10 cellular contexts compared by ENCODE assay signal in the genomic region with DNA sequence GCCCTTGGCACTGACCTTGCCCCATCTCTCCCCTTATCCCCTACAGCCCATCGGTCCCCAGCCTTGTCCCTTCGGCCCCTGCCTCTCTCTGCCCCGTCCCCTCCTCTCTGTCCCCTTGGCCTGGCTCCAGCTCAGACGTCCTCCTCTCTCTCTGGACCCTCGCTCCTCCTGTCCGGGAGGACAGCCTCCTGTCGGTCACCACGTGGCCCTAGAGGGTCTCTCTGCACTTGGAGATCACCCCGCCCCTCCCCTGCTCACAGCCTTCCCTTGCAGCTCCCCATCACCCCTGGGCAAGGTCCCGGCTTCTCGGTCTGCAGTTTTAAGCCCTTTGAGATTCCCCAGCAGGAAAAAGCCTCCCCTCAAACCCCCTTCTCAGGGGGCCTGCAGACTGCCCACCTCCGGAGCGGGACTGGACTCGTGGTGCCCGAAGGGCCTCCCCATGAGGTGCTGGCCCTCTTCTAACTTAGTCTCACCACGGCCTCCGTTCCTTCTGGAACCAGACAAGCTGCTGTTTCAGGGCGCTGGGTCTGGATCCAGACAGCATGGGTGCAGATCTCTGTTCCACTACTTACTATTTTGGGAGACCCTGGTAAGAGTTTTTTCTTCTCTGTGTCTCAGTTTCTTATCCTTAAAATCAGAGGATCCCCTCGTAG. TPM values are rescaled to one million over a fixed set of nuclear protein-coding genes. Genes with fewer than 3 reads are reported as not detected.
DNase-seq lines count a peak whose midpoint lies in the region; ATAC-seq and TF ChIP-seq lines count a peak whose summit lies in the region.
"Had no signal": no experiment of that assay in that cellular context is flagged by ENCODE, and none has a peak within 500 bp of the region (broad histone marks: within the 10 kb centered on the region; RNA-seq: fewer than 3 reads in every experiment).

No MANE protein-coding gene starts in this region.

- no peak overlapping the region for H3K27ac Mint-ChIP-seq in endothelial cell (ENCODE audit: unreplicated experiment)

- H3K4me3 ChIP-seq in PC-3 (ENCODE audit: low read length) (peak overlapping the region; percentile 56; the same call in 1 of the 2 replicates), parathyroid adenoma (ENCODE audit: low read depth, low read length) (peak overlapping the region; percentile 61)
- H3K4me3 ChIP-seq in effector memory CD4-positive, alpha-beta T cell (ENCODE audit: insufficient read depth, low read depth, low read length, poor library complexity, severe bottlenecking): no peak overlapping the region

- H3K9me3 Mint-ChIP-seq in endothelial cell (ENCODE audit: unreplicated experiment): no peaks in the 10 kb centered on the region

- no peaks in the 10 kb centered on the region for H3K9me3 ChIP-seq in PC-3 (ENCODE audit: low read length)
- H3K9me3 ChIP-seq in parathyroid adenoma (ENCODE audit: control insufficient read depth, low read length): no peaks in the 10 kb centered on the region
- H3K9me3 ChIP-seq in effector memory CD4-positive, alpha-beta T cell (ENCODE audit: control insufficient read depth, low read length): no peaks in the 10 kb centered on the region
- H3K9me3 ChIP-seq: SJCRH30 had no signal

- H3K9me2 ChIP-seq in PC-3 (replicated peaks; ENCODE audit: low read length): no peaks in the 10 kb centered on the region

- no peaks in the 10 kb centered on the region for H3K4me1 Mint-ChIP-seq in endothelial cell (ENCODE audit: unreplicated experiment)

- H2AFZ ChIP-seq in PC-3 (ENCODE audit: low read length) (peak overlapping the region; percentile 74; the same call in 1 of the 2 replicates), parathyroid adenoma (peak overlapping the region; percentile 65)

- peak overlapping the region; percentile 86 for H3K4me3 Mint-ChIP-seq in endothelial cell (ENCODE audit: unreplicated experiment)

- H3K27me3 ChIP-seq in PC-3 (ENCODE audit: low read length) (peaks cover 49% of the 10 kb centered on the region), parathyroid adenoma (ENCODE audit: control insufficient read depth, insufficient read depth, low read length) (no peaks in the 10 kb centered on the region)
- peaks cover 4% of the 10 kb centered on the region for H3K27me3 ChIP-seq in effector memory CD4-positive, alpha-beta T cell (replicated peaks; ENCODE audit: control insufficient read depth, insufficient read depth, low read length, poor library complexity, severe bottlenecking)
- H3K27me3 ChIP-seq: SJCRH30 had no signal

- no peaks in the 10 kb centered on the region for H4K20me1 ChIP-seq in PC-3 (ENCODE audit: low read length)

- DNase-seq in GM10248 (ENCODE audit: extremely low spot score) (peak; percentile 20), PC-3 (no peak), endothelial cell (ENCODE audit: low spot score) (no peak), Right ventricle myocardium inferior (ENCODE audit: missing footprints) (no peak), NCI-H1417 treated with DMSO at 0.1 percent for 48 hours (lab: John Stamatoyannopoulos, UW) (no peak)
- DNase-seq in effector memory CD4-positive, alpha-beta T cell: no peak

- H3K79me2 ChIP-seq in PC-3 (ENCODE audit: low read length): no peaks in the 10 kb centered on the region
- no peaks in the 10 kb centered on the region for H3K79me2 ChIP-seq in parathyroid adenoma

- TF ChIP-seq CTCF in GM10248 (IDR thresholded peaks at IDR 0.05; ENCODE audit: control extremely low read depth, extremely low read depth, low read depth, missing control alignments): no peak
- no peak for TF ChIP-seq CTCF in PC-3 (conservative IDR thresholded peaks at IDR 0.05; ENCODE audit: low read depth, low read length)
- no peak for TF ChIP-seq CTCF in endothelial cell (IDR thresholded peaks at IDR 0.05; ENCODE audit: unreplicated experiment)
- TF ChIP-seq CTCF in parathyroid adenoma (IDR thresholded peaks at IDR 0.05): no peak

- H3K27ac ChIP-seq in PC-3 (ENCODE audit: low read length) (no peak overlapping the region), parathyroid adenoma (no peak overlapping the region)
- no peak overlapping the region for H3K27ac ChIP-seq in effector memory CD4-positive, alpha-beta T cell (ENCODE audit: insufficient read depth, low read length, poor library complexity, severe bottlenecking)
- H3K27ac ChIP-seq: SJCRH30 had no signal

- H3K4me2 ChIP-seq in PC-3 (ENCODE audit: low read length): peak overlapping the region; percentile 73; the same call in 1 of the 2 replicates
- H3K4me2 ChIP-seq in parathyroid adenoma (ENCODE audit: low read length): peak overlapping the region; percentile 61

- intact Hi-C loops in PC-3 (cut with micrococcal nuclease): no loop called here
- intact Hi-C loops in Right ventricle myocardium inferior (cut with DNase I): no loop called here

- H3K9ac ChIP-seq in PC-3 (ENCODE audit: low read length) (no peak overlapping the region), parathyroid adenoma (no peak overlapping the region)

- H3K36me3 Mint-ChIP-seq in endothelial cell (ENCODE audit: low read depth, unreplicated experiment): no peaks in the 10 kb centered on the region

- POLR2A ChIA-PET in GM10248 (lab: Yijun Ruan, JAX) (no interaction called here), PC-3 (lab: Charles Lee; ENCODE audit: unreplicated experiment) (no interaction called here)

- peaks cover 19% of the 10 kb centered on the region for H3K27me3 Mint-ChIP-seq in endothelial cell (ENCODE audit: unreplicated experiment)

- CTCF ChIA-PET in GM10248 (lab: Yijun Ruan, JAX) (no interaction called here), PC-3 (lab: Charles Lee) (no interaction called here)

- peaks cover 3% of the 10 kb centered on the region; the same call in 1 of the 2 replicates for H3K4me1 ChIP-seq in PC-3 (ENCODE audit: insufficient read depth, low read length)
- no peaks in the 10 kb centered on the region for H3K4me1 ChIP-seq in parathyroid adenoma
- H3K4me1 ChIP-seq in effector memory CD4-positive, alpha-beta T cell (ENCODE audit: control insufficient read depth, insufficient read depth, low read length, poor library complexity, severe bottlenecking): peaks cover 4% of the 10 kb centered on the region
- H3K4me1 ChIP-seq: SJCRH30 had no signal

- no peaks in the 10 kb centered on the region for H3F3A ChIP-seq in PC-3 (ENCODE audit: low read length, unreplicated experiment)

- no peak for ATAC-seq in PC-3
- ATAC-seq in Right ventricle myocardium inferior: no peak

- no TSS peak for BruUV-seq in PC-3 (replicated peaks; lab: Mats Ljungman, UMichigan)

- no peaks in the 10 kb centered on the region for H3K36me3 ChIP-seq in PC-3 (ENCODE audit: low read depth, low read length)
- H3K36me3 ChIP-seq in parathyroid adenoma (ENCODE audit: control insufficient read depth, insufficient read depth, low read length): no peaks in the 10 kb centered on the region
- H3K36me3 ChIP-seq in effector memory CD4-positive, alpha-beta T cell (ENCODE audit: control insufficient read depth, insufficient read depth, low read length): no peaks in the 10 kb centered on the region
- H3K36me3 ChIP-seq: SJCRH30 had no signal

RNA-seq across cellular contexts. Expression of a gene that starts 3.3 kb away (rescaled TPM):
- total RNA-seq in PC-3 (2014; rRNA removed) (1.3 TPM in 1 of 2 replicates, not detected in the other), endothelial cell (ENCODE audit: unreplicated experiment) (not detected), Right ventricle myocardium inferior (not detected)
- total RNA-seq: kidney epithelial cell, SJCRH30, temporal lobe had no signal

RNA-seq across cellular contexts. Expression of a gene that starts 13.1 kb away (rescaled TPM):
- total RNA-seq in PC-3 (2014; rRNA removed) (not detected in 2 replicates), endothelial cell (ENCODE audit: unreplicated experiment) (2.7 TPM), Right ventricle myocardium inferior (0.32 TPM)
- total RNA-seq: kidney epithelial cell had no signal

RNA-seq across cellular contexts. Expression of a gene that starts 18.0 kb away (rescaled TPM):
- total RNA-seq in PC-3 (2014; rRNA removed): not detected in 2 replicates
- not detected for total RNA-seq in endothelial cell (ENCODE audit: unreplicated experiment)
- total RNA-seq in Right ventricle myocardium inferior: not detected
- total RNA-seq: kidney epithelial cell, SJCRH30, temporal lobe had no signal

RNA-seq across cellular contexts. Expression of a gene that starts 36.6 kb away (rescaled TPM):
- total RNA-seq in PC-3 (2014; rRNA removed): not detected in 2 replicates
- not detected for total RNA-seq in endothelial cell (ENCODE audit: unreplicated experiment)
- not detected for total RNA-seq in Right ventricle myocardium inferior
- total RNA-seq: kidney epithelial cell, SJCRH30, temporal lobe had no signal

RNA-seq across cellular contexts. Expression of a gene that starts 46.5 kb away (rescaled TPM):
- total RNA-seq in PC-3 (2014; rRNA removed): not detected in 2 replicates
- total RNA-seq in endothelial cell (ENCODE audit: unreplicated experiment): not detected
- not detected for total RNA-seq in Right ventricle myocardium inferior
- total RNA-seq: kidney epithelial cell, SJCRH30, temporal lobe had no signal
